23 cellular contexts compared by ENCODE assay signal in the genomic region with DNA sequence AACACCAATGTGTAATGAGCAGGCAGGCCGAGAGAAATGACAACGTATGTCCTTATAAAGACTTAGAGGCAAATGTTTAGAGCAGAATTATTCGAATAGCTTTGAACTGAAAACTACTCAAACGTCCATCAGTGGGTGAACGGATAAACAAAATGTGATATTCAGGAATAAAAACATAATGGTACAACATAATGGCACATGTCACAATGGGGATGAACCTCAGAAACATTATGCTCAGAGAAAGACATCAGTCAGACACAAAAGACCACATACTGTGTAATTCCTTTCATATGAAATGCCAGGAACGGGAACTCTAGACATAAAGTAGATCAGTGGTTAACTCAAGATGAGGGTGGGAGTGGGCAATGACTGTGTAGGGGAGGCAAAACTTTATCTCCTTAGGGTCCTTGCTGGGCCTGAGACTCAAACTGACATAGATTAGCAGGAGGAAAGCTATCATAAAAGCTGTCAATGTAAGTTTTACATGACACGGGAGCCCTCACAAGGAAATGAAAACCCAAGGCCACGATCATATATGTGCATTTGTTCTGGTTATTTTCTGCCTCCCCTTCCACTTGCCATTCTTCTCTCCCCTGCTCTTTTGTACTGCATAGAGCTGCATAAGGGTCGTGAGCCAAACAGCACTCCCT. TPM values are rescaled to one million over a fixed set of nuclear protein-coding genes. Genes with fewer than 3 reads are reported as not detected.
DNase-seq lines count a peak whose midpoint lies in the region; ATAC-seq and TF ChIP-seq lines count a peak whose summit lies in the region.
"Had no signal": no experiment of that assay in that cellular context is flagged by ENCODE, and none has a peak within 500 bp of the region (broad histone marks: within the 10 kb centered on the region; RNA-seq: fewer than 3 reads in every experiment).

No MANE protein-coding gene starts in this region.

- no peak overlapping the region for H3K4me2 ChIP-seq in Karpas-422 (ENCODE audit: low read depth, low read length, poor library complexity, severe bottlenecking)

- no peaks in the 10 kb centered on the region for H3K27me3 ChIP-seq in Karpas-422 (ENCODE audit: low read length)

- H4K20me1 ChIP-seq in Karpas-422 (ENCODE audit: insufficient read depth, low read depth, low read length): no peaks in the 10 kb centered on the region

- no peaks in the 10 kb centered on the region; the same call in 1 of the 2 replicates for H3K36me3 ChIP-seq in Karpas-422 (ENCODE audit: insufficient read depth, low read length)

- peaks cover 6% of the 10 kb centered on the region for H3K9me3 Mint-ChIP-seq in glutamatergic neuron (ENCODE audit: unreplicated experiment)
- H3K9me3 Mint-ChIP-seq in neural crest cell: peaks cover 2% of the 10 kb centered on the region
- no peaks in the 10 kb centered on the region for H3K9me3 Mint-ChIP-seq in type B pancreatic cell
- H3K9me3 Mint-ChIP-seq in stimulated activated effector memory CD8-positive, alpha-beta T cell treated with anti-CD3 and anti-CD28 coated beads, Interleukin-12 subunit alpha, Interleukin-12 subunit beta, amount 100 ng/mL, for 72 hours: peaks cover 7% of the 10 kb centered on the region

- no peaks in the 10 kb centered on the region for H3K79me2 ChIP-seq in Karpas-422 (ENCODE audit: low read length)

- peaks cover 13% of the 10 kb centered on the region for H3K9me3 ChIP-seq in Karpas-422 (ENCODE audit: low read length)

- peak; percentile 35 for DNase-seq in Karpas-422
- DNase-seq in glutamatergic neuron: no peak
- no peak for DNase-seq in neural crest cell (ENCODE audit: low read depth, low spot score)
- no peak for DNase-seq in type B pancreatic cell (ENCODE audit: extremely low spot score, unreplicated experiment)
- DNase-seq in DMS153 treated with DMSO at 0.1 percent for 48 hours (lab: John Stamatoyannopoulos, UW; ENCODE audit: unreplicated experiment): no peak
- DNase-seq in H4 (ENCODE audit: low spot score): no peak
- DNase-seq in stimulated activated effector memory CD8-positive, alpha-beta T cell treated with anti-CD3 and anti-CD28 coated beads, Interleukin-12 subunit alpha, Interleukin-12 subunit beta, amount 100 ng/mL, for 72 hours (ENCODE audit: low spot score in 2 of 2): no peak
- DNase-seq: C1 segment of cervical spinal cord; Caco-2; CD8-positive, alpha-beta T cell; DMS79; EL; GDM1; H7; KG1; MM.1S; NCI-H2029; NCI-H510A; NCI-H69; SHP77 treated with DMSO at 0.1 percent for 48 hours; SW 1271 had no signal

- H3K36me3 Mint-ChIP-seq in glutamatergic neuron (ENCODE audit: unreplicated experiment) (peaks cover 19% of the 10 kb centered on the region), neural crest cell (ENCODE audit: low read depth) (peaks cover 5% of the 10 kb centered on the region), type B pancreatic cell (peaks cover 4% of the 10 kb centered on the region)
- peaks cover 11% of the 10 kb centered on the region for H3K36me3 Mint-ChIP-seq in stimulated activated effector memory CD8-positive, alpha-beta T cell treated with anti-CD3 and anti-CD28 coated beads, Interleukin-12 subunit alpha, Interleukin-12 subunit beta, amount 100 ng/mL, for 72 hours

- ATAC-seq in stimulated activated effector memory CD8-positive, alpha-beta T cell treated with anti-CD3 and anti-CD28 coated beads, Interleukin-12 subunit alpha, Interleukin-12 subunit beta, amount 100 ng/mL, for 72 hours: no peak
- ATAC-seq: CD8-positive, alpha-beta T cell; GM12878; Panc1 had no signal

- H3K27me3 Mint-ChIP-seq in glutamatergic neuron (ENCODE audit: unreplicated experiment) (peaks cover 5% of the 10 kb centered on the region), neural crest cell (ENCODE audit: low read depth) (no peaks in the 10 kb centered on the region), type B pancreatic cell (peaks cover 2% of the 10 kb centered on the region)

- no peaks in the 10 kb centered on the region for H3K9me2 ChIP-seq in Karpas-422 (replicated peaks; ENCODE audit: insufficient read depth, low read length)

- TF ChIP-seq CTCF in glutamatergic neuron (IDR thresholded peaks at IDR 0.05; ENCODE audit: partially characterized antibody, unreplicated experiment): no peak
- no peak for TF ChIP-seq CTCF in neural crest cell (conservative IDR thresholded peaks at IDR 0.05)
- TF ChIP-seq CTCF in type B pancreatic cell (conservative IDR thresholded peaks at IDR 0.05): no peak

- H3K9ac ChIP-seq in Karpas-422 (ENCODE audit: low read length): no peak overlapping the region

- H3K4me3 Mint-ChIP-seq in glutamatergic neuron (ENCODE audit: unreplicated experiment): no peak overlapping the region
- peak overlapping the region; percentile 24 for H3K4me3 Mint-ChIP-seq in neural crest cell
- peak overlapping the region; percentile 61 for H3K4me3 Mint-ChIP-seq in type B pancreatic cell
- no peak overlapping the region for H3K4me3 Mint-ChIP-seq in stimulated activated effector memory CD8-positive, alpha-beta T cell treated with anti-CD3 and anti-CD28 coated beads, Interleukin-12 subunit alpha, Interleukin-12 subunit beta, amount 100 ng/mL, for 72 hours
- H3K4me3 Mint-ChIP-seq: CD8-positive, alpha-beta T cell had no signal

- H3K27ac ChIP-seq in Karpas-422 (ENCODE audit: low read length): no peak overlapping the region

- peaks cover 10% of the 10 kb centered on the region for H3K4me1 ChIP-seq in Karpas-422 (ENCODE audit: low read length)

- no peak overlapping the region for H2AFZ ChIP-seq in Karpas-422 (ENCODE audit: low read length)

- H3K27ac Mint-ChIP-seq in glutamatergic neuron (ENCODE audit: unreplicated experiment): peak overlapping the region; percentile 2
- H3K27ac Mint-ChIP-seq in neural crest cell (ENCODE audit: unreplicated experiment): no peak overlapping the region
- peak overlapping the region; percentile 42 for H3K27ac Mint-ChIP-seq in type B pancreatic cell
- H3K27ac Mint-ChIP-seq in stimulated activated effector memory CD8-positive, alpha-beta T cell treated with anti-CD3 and anti-CD28 coated beads, Interleukin-12 subunit alpha, Interleukin-12 subunit beta, amount 100 ng/mL, for 72 hours: no peak overlapping the region
- H3K27ac Mint-ChIP-seq: CD8-positive, alpha-beta T cell had no signal

- no peak overlapping the region for H3K4me3 ChIP-seq in Karpas-422 (ENCODE audit: low read length)
- H3K4me3 ChIP-seq: GM12878 had no signal

- H3K4me1 Mint-ChIP-seq in glutamatergic neuron (ENCODE audit: low read depth, unreplicated experiment): peaks cover 3% of the 10 kb centered on the region
- H3K4me1 Mint-ChIP-seq in neural crest cell: peaks cover 13% of the 10 kb centered on the region
- peaks cover 1% of the 10 kb centered on the region for H3K4me1 Mint-ChIP-seq in type B pancreatic cell (ENCODE audit: unreplicated experiment)
- H3K4me1 Mint-ChIP-seq in stimulated activated effector memory CD8-positive, alpha-beta T cell treated with anti-CD3 and anti-CD28 coated beads, Interleukin-12 subunit alpha, Interleukin-12 subunit beta, amount 100 ng/mL, for 72 hours: peaks cover 23% of the 10 kb centered on the region

RNA-seq across cellular contexts. Expression of gene ARL4D, which starts 14.8 kb away (rescaled TPM):
- not detected in 2 replicates for total RNA-seq in Karpas-422 (2014; rRNA removed; shearing (Covaris generic); ENCODE audit: low replicate concordance)
- 100 TPM for total RNA-seq in glutamatergic neuron (ENCODE audit: unreplicated experiment)
- 13.8 and 14.2 TPM in 2 replicates for total RNA-seq in neural crest cell
- total RNA-seq in type B pancreatic cell (ENCODE audit: low replicate concordance): 8.3 and 9.9 TPM in 2 replicates
- total RNA-seq in H4 (2014; rRNA removed; shearing (Covaris generic)): 6.1 and 8.4 TPM in 2 replicates

Comparison
In these comparisons a context has a peak if more than half of its experiments do, and no peak if none do; other contexts are left out.
1. H3K27ac Mint-ChIP-seq: peak in glutamatergic neuron (single experiment) and type B pancreatic cell (single experiment); none in neural crest cell (single experiment) and stimulated activated effector memory CD8-positive, alpha-beta T cell treated with anti-CD3 and anti-CD28 coated beads, Interleukin-12 subunit alpha, Interleukin-12 subunit beta, amount 100 ng/mL, for 72 hours (single experiment).
2. H3K4me3 Mint-ChIP-seq: peak in neural crest cell (single experiment) and type B pancreatic cell (single experiment); none in glutamatergic neuron (single experiment) and stimulated activated effector memory CD8-positive, alpha-beta T cell treated with anti-CD3 and anti-CD28 coated beads, Interleukin-12 subunit alpha, Interleukin-12 subunit beta, amount 100 ng/mL, for 72 hours (single experiment).